Comparison of ENCODE assay signal across 8 cellular contexts in the genomic region with DNA sequence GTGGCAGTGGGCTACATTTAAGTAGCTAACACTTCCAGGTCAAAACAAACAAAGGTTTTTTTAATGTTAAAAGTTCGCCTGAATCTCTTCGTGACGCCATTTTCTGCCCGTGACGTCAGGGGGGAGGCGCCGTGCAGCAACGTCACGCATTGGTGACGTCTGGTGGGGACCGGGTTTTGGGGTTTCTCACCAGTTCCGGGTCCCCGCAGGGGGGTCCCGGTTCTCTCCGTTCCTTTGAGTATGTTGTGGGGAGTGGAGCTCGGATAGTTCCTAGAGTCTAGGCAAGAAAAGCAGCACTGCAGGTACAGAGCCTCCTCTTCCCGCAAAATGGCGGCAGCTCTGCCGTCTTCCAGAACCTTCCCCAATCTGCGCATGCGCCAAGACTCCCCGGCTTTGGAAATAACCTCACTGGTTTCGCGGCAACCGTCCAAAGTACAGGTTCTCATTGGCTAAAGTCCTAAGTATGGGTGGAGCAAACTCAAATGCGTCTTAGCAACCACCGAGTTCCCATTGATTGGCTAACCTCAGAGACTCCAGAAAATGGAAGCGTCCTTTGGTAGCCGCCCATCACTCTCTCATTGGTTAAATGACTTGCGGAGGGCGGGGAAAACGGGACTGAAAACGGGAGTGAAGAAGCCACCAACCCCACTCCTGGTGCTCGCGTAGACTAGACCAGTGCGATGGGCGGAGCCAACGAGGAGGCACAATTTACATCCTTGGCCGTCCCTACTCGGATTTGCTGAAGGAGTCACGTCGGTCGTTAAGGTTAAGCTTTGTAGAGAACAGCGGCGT. TPM values are rescaled to one million over a fixed set of nuclear protein-coding genes. Genes with fewer than 3 reads are reported as not detected.
A peak's percentile ranks its signal among the peaks of the same experiment; 100 is the strongest.
DNase-seq lines count a peak whose midpoint lies in the region; ATAC-seq lines count a peak whose summit lies in the region.

A gene (minus strand): TSS at position 341 of the 792 bp plus-strand sequence.

- no peaks in the 10 kb centered on the region for H3K27me3 Mint-ChIP-seq in effector memory CD8-positive, alpha-beta T cell

- peak within 1 kb of the TSS; percentile 100 for H3K27ac Mint-ChIP-seq in effector memory CD8-positive, alpha-beta T cell

- H3K4me1 Mint-ChIP-seq in effector memory CD8-positive, alpha-beta T cell (ENCODE audit: low read depth in 2 of 2): peaks cover 20 to 33% of the 10 kb centered on the region in 2 donors

- peak; percentile 98 for DNase-seq in CMK (ENCODE audit: low read depth)
- peak; percentile 97 for DNase-seq in HT1080 (ENCODE audit: low read depth)
- peak; percentile 100 for DNase-seq in NOMO-1 treated with DMSO at 0.1 percent for 48 hours (lab: John Stamatoyannopoulos, UW; ENCODE audit: unreplicated experiment)
- DNase-seq in activated CD8-positive, alpha-beta memory T cell treated with anti-CD3 and anti-CD28 coated beads for 4 hours (ENCODE audit: low read depth in 2 of 2): peak; percentile 99 to 100
- peak; percentile 99 to 100 (median 99) for DNase-seq in effector memory CD8-positive, alpha-beta T cell
- peak; percentile 100 for DNase-seq in medulla oblongata (ENCODE audit: extremely low spot score)
- DNase-seq in stimulated activated CD8-positive, alpha-beta memory T cell treated with anti-CD3 and anti-CD28 coated beads, Interleukin-12 subunit alpha, Interleukin-12 subunit beta, amount 100 ng/mL, for 1 hour (ENCODE audit: low read depth): peak; percentile 100

- H3K9me3 Mint-ChIP-seq in effector memory CD8-positive, alpha-beta T cell: no peaks in the 10 kb centered on the region

- H3K36me3 Mint-ChIP-seq in effector memory CD8-positive, alpha-beta T cell (ENCODE audit: insufficient read depth): peaks cover 55% of the 10 kb centered on the region

- peak; percentile 88 for ATAC-seq in GM21360 (IDR thresholded peaks at IDR 0.05; ENCODE audit: unreplicated experiment)
- ATAC-seq in effector memory CD8-positive, alpha-beta T cell (replicated peaks): peak; percentile 88

- H3K4me3 Mint-ChIP-seq in effector memory CD8-positive, alpha-beta T cell: peak within 1 kb of the TSS; percentile 98 to 99

RNA-seq across cellular contexts. Expression of the gene that starts here (rescaled TPM):
- 34.0 and 38.1 TPM in 2 replicates for total RNA-seq in HT1080 (2014; rRNA removed; shearing (Covaris generic))
- polyA plus RNA-seq in HT1080 (2015; cell fraction: cytosol; rRNA removed): 39.3 and 41.7 TPM in 2 replicates
- polyA plus RNA-seq in HT1080 (2015; cell fraction: nucleus; rRNA removed): 59.3 and 61.0 TPM in 2 replicates

Comparison
In these comparisons a context has a peak if more than half of its experiments do, and no peak if none do; other contexts are left out.
1. Peak in every context shown above with its lines: DNase-seq and ATAC-seq.